In the genomic region with DNA sequence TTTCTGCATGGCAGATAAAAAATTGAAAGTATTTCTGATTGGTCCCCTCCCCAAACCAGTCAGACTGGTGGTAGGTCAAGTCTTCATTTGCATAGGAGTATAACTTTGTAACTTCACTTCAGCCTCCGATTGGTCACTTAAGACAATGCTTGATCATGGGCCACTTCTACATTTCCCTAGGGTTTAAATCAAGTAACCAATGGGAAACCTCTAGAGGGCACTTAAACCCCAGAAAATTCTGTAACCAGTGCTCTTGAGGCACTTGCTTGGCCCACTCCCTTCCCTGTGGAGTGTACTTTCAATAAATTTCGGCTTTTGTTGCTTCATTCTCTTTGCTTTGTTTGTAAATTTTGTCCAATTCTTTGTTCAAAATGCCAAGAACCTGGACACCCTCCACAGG, we compare ENCODE assay signal across 26 cellular contexts.
"Had no signal": no experiment of that assay in that cellular context is flagged by ENCODE, and none has a peak within 500 bp of the region (broad histone marks: within the 10 kb centered on the region; RNA-seq: fewer than 3 reads in every experiment).

No MANE protein-coding gene starts in this region.

- H3K27ac ChIP-seq: adrenal gland, ascending aorta, brain microvascular endothelial cell, foreskin keratinocyte, left lung, prostate gland, testis, uterus, WERI-Rb-1 had no signal

- H3K9me3 ChIP-seq: adrenal gland, ascending aorta, left lung, prostate gland, testis, uterus had no signal

- H3K27ac Mint-ChIP-seq: activated naive CD8-positive, alpha-beta T cell; activated T-cell treated with anti-CD3 and anti-CD28 coated beads, Interleukin-2, amount 50 U/mL, for 24 hours; activated T-helper 17 cell treated with anti-CD3 and anti-CD28 coated beads, Interleukin-2, amount 50 U/mL, for 72 hours; mesothelial cell of epicardium; naive thymus-derived CD8-positive, alpha-beta T cell; stimulated activated naive B cell treated with anti-CD40 and anti-IgM and Interleukin-4, amounts not matched to agents 10 μg/mL and 1 μg/mL and 100 μg/mL, for 72 hours had no signal

- H3K36me3 ChIP-seq: adrenal gland, ascending aorta, brain microvascular endothelial cell, left lung, prostate gland, uterus, WERI-Rb-1 had no signal

- H3K4me3 Mint-ChIP-seq: activated naive CD8-positive, alpha-beta T cell; activated T-cell treated with anti-CD3 and anti-CD28 coated beads, Interleukin-2, amount 50 U/mL, for 24 hours; activated T-helper 17 cell treated with anti-CD3 and anti-CD28 coated beads, Interleukin-2, amount 50 U/mL, for 72 hours; mesothelial cell of epicardium; naive thymus-derived CD8-positive, alpha-beta T cell; stimulated activated naive B cell treated with anti-CD40 and anti-IgM and Interleukin-4, amounts not matched to agents 10 μg/mL and 1 μg/mL and 100 μg/mL, for 72 hours had no signal

- H3K27me3 Mint-ChIP-seq: activated T-cell treated with anti-CD3 and anti-CD28 coated beads, Interleukin-2, amount 50 U/mL, for 24 hours; activated T-helper 17 cell treated with anti-CD3 and anti-CD28 coated beads, Interleukin-2, amount 50 U/mL, for 72 hours; stimulated activated naive B cell treated with anti-CD40 and anti-IgM and Interleukin-4, amounts not matched to agents 10 μg/mL and 1 μg/mL and 100 μg/mL, for 72 hours had no signal

- H3K4me3 ChIP-seq: adrenal gland, ascending aorta, left lung, lung, prostate gland, testis, uterus had no signal

- H3K4me1 Mint-ChIP-seq: activated T-helper 17 cell treated with anti-CD3 and anti-CD28 coated beads, Interleukin-2, amount 50 U/mL, for 72 hours; mesothelial cell of epicardium; naive thymus-derived CD8-positive, alpha-beta T cell had no signal

- H3K4me1 ChIP-seq: adrenal gland, ascending aorta, foreskin keratinocyte, left lung, prostate gland, testis, uterus had no signal

- H3K36me3 Mint-ChIP-seq: activated naive CD8-positive, alpha-beta T cell; mesothelial cell of epicardium; naive thymus-derived CD8-positive, alpha-beta T cell; stimulated activated naive B cell treated with anti-CD40 and anti-IgM and Interleukin-4, amounts not matched to agents 10 μg/mL and 1 μg/mL and 100 μg/mL, for 72 hours had no signal

- H3K9me3 Mint-ChIP-seq: activated T-cell treated with anti-CD3 and anti-CD28 coated beads, Interleukin-2, amount 50 U/mL, for 24 hours; activated T-helper 17 cell treated with anti-CD3 and anti-CD28 coated beads, Interleukin-2, amount 50 U/mL, for 72 hours; mesothelial cell of epicardium; stimulated activated naive B cell treated with anti-CD40 and anti-IgM and Interleukin-4, amounts not matched to agents 10 μg/mL and 1 μg/mL and 100 μg/mL, for 72 hours had no signal

- ATAC-seq: activated T-helper 17 cell treated with anti-CD3 and anti-CD28 coated beads, Interleukin-2, amount 50 U/mL, for 72 hours; foreskin keratinocyte; left lung; naive thymus-derived CD8-positive, alpha-beta T cell; stimulated activated naive B cell treated with anti-CD40 and anti-IgM and Interleukin-4, amounts not matched to agents 10 μg/mL and 1 μg/mL and 100 μg/mL, for 72 hours had no signal

- DNase-seq: activated CD4-positive, alpha-beta T cell treated with anti-CD3 and anti-CD28 coated beads for 1 hour; activated CD8-positive, alpha-beta memory T cell treated with anti-CD3 and anti-CD28 coated beads for 24 hours; activated CD8-positive, alpha-beta memory T cell treated with anti-CD3 and anti-CD28 coated beads, Interleukin-2, amount 50 U/mL, for 4 hours; activated T-cell treated with anti-CD3 and anti-CD28 coated beads, Interleukin-2, amount 50 U/mL, for 24 hours; adrenal gland; brain microvascular endothelial cell; caudate nucleus; dermis blood vessel endothelial cell; effector CD8-positive, alpha-beta T cell; foreskin keratinocyte; kidney glomerular epithelial cell; left lung; naive thymus-derived CD8-positive, alpha-beta T cell; stimulated activated CD4-positive, alpha-beta T cell treated with anti-CD3 and anti-CD28 coated beads, Interleukin-2, amount 100 ng/mL, for 48 hours; stimulated activated CD8-positive, alpha-beta memory T cell treated with anti-CD3 and anti-CD28 coated beads, Interleukin-4, amount 100 ng/mL, for 48 hours; stimulated activated naive B cell treated with anti-CD40 and anti-IgM and Interleukin-4, amounts not matched to agents 10 μg/mL and 1 μg/mL and 100 μg/mL, for 72 hours; testis; trophoblast cell; uterus; WERI-Rb-1 had no signal

- H3K27me3 ChIP-seq: adrenal gland, ascending aorta, brain microvascular endothelial cell, foreskin keratinocyte, left lung, testis, uterus had no signal
